ENCODE assay signal across 14 cellular contexts in genomic region chr3:183817639-183818038, GRCh38.
"Had no signal": no experiment of that assay in that cellular context is flagged by ENCODE, and none has a peak within 500 bp of the region (broad histone marks: within the 10 kb centered on the region; RNA-seq: fewer than 3 reads in every experiment).

No MANE protein-coding gene starts in this region.

- H3K27me3 ChIP-seq: gastrocnemius medialis, heart right ventricle, transverse colon had no signal

- H3K4me3 ChIP-seq: coronary artery, gastrocnemius medialis, heart right ventricle, transverse colon had no signal

- H3K4me3 Mint-ChIP-seq: activated CD4-positive, alpha-beta T cell treated with anti-CD3 and anti-CD28 coated beads, Interleukin-2, amount 10 ng/mL, durations not matched to agents 7 days and 5 days; activated naive CD8-positive, alpha-beta T cell had no signal

- H3K27ac Mint-ChIP-seq: activated CD4-positive, alpha-beta T cell treated with anti-CD3 and anti-CD28 coated beads, Interleukin-2, amount 10 ng/mL, durations not matched to agents 7 days and 5 days; activated naive CD8-positive, alpha-beta T cell had no signal

- H3K9me3 Mint-ChIP-seq: activated CD4-positive, alpha-beta T cell treated with anti-CD3 and anti-CD28 coated beads, Interleukin-2, amount 10 ng/mL, durations not matched to agents 7 days and 5 days had no signal

- H3K4me1 ChIP-seq: heart right ventricle, transverse colon had no signal

- H3K27me3 Mint-ChIP-seq: activated CD4-positive, alpha-beta T cell treated with anti-CD3 and anti-CD28 coated beads, Interleukin-2, amount 10 ng/mL, durations not matched to agents 7 days and 5 days; activated naive CD8-positive, alpha-beta T cell had no signal

- DNase-seq: activated CD4-positive, alpha-beta T cell treated with anti-CD3 and anti-CD28 coated beads, Interleukin-2, amount 10 ng/mL, durations not matched to agents 7 days and 5 days; activated CD4-positive, CD25-positive, alpha-beta regulatory T cell; anterior cingulate cortex; effector CD8-positive, alpha-beta T cell; gastrocnemius medialis; heart right ventricle; islet precursor cell; left ventricle myocardium superior; small intestine; T-helper 2 cell; transverse colon had no signal

- H3K36me3 ChIP-seq: transverse colon had no signal

- H3K9me3 ChIP-seq: gastrocnemius medialis, heart right ventricle, transverse colon had no signal

- H3K27ac ChIP-seq: coronary artery, epithelial cell of prostate, gastrocnemius medialis, heart right ventricle, transverse colon had no signal
